Comparison of ENCODE assay signal across 8 cellular contexts in genomic region chr19:1490020-1490310, GRCh38. TPM values are rescaled to one million over a fixed set of nuclear protein-coding genes. Genes with fewer than 3 reads are reported as not detected.
DNase-seq lines count a peak whose midpoint lies in the region; ATAC-seq and TF ChIP-seq lines count a peak whose summit lies in the region.

No MANE protein-coding gene starts in this region.

- peak overlapping the region; percentile 100 for H3K4me2 ChIP-seq in skeletal muscle satellite cell (ENCODE audit: low read length)

- no peaks in the 10 kb centered on the region for H3K36me3 Mint-ChIP-seq in T-cell
- no peaks in the 10 kb centered on the region for H3K36me3 Mint-ChIP-seq in glutamatergic neuron (ENCODE audit: unreplicated experiment)

- H3K27me3 ChIP-seq in skeletal muscle satellite cell (ENCODE audit: control insufficient read depth, insufficient read depth, low read length): peaks cover 15% of the 10 kb centered on the region

- POLR2A ChIA-PET in T-cell (lab: Charles Lee): no interaction called here

- H3K9me3 Mint-ChIP-seq in T-cell: no peaks in the 10 kb centered on the region
- peaks cover 5% of the 10 kb centered on the region for H3K9me3 Mint-ChIP-seq in glutamatergic neuron (ENCODE audit: unreplicated experiment)

- TF ChIP-seq POLR2A in GM19099 (IDR thresholded peaks at IDR 0.05; ENCODE audit: extremely low read depth, insufficient read length, low read depth): peak; percentile 38

- no peak for TF ChIP-seq CTCF in glutamatergic neuron (IDR thresholded peaks at IDR 0.05; ENCODE audit: partially characterized antibody, unreplicated experiment)

- DNase-seq in T-cell (no peak), glutamatergic neuron (no peak), NCI-H1048 (lab: John Stamatoyannopoulos, UW) (no peak), NCI-H1417 treated with DMSO at 0.1 percent for 48 hours (lab: John Stamatoyannopoulos, UW) (no peak), COLO829 (ENCODE audit: low spot score) (no peak)
- DNase-seq in effector CD4-positive, alpha-beta T cell: no peak

- peaks cover 15% of the 10 kb centered on the region for H3K4me1 ChIP-seq in skeletal muscle satellite cell (ENCODE audit: control insufficient read depth, insufficient read depth, low read length)

- H3K27ac Mint-ChIP-seq in T-cell (peak overlapping the region in 1 of 2 donors; percentile 16), glutamatergic neuron (ENCODE audit: unreplicated experiment) (no peak overlapping the region)

- H3K4me1 Mint-ChIP-seq in T-cell (peaks cover 11 to 16% (median 12%) of the 10 kb centered on the region in 3 donors), glutamatergic neuron (ENCODE audit: low read depth, unreplicated experiment) (peaks cover 10% of the 10 kb centered on the region)

- ATAC-seq in T-cell (replicated peaks in 1 of 4): no peak

- peak overlapping the region; percentile 65 for H3K9ac ChIP-seq in skeletal muscle satellite cell (ENCODE audit: low read depth, low read length)

- H3K4me3 Mint-ChIP-seq in T-cell (peak overlapping the region; percentile 55 to 80 (median 61)), glutamatergic neuron (ENCODE audit: unreplicated experiment) (peak overlapping the region; percentile 74)

- CTCF ChIA-PET in T-cell (lab: Charles Lee): no interaction called here

- H3K36me3 ChIP-seq in skeletal muscle satellite cell (ENCODE audit: insufficient read depth, low read length): no peaks in the 10 kb centered on the region

- no peaks in the 10 kb centered on the region for H3K27me3 Mint-ChIP-seq in T-cell
- peaks cover 8% of the 10 kb centered on the region for H3K27me3 Mint-ChIP-seq in glutamatergic neuron (ENCODE audit: unreplicated experiment)

- no peaks in the 10 kb centered on the region for H3K9me3 ChIP-seq in skeletal muscle satellite cell (replicated peaks; ENCODE audit: low read length)

- H3K4me3 ChIP-seq in skeletal muscle satellite cell (ENCODE audit: low read length): peak overlapping the region; percentile 94

RNA-seq across cellular contexts. Expression of gene PCSK4, which starts 0.2 kb away (rescaled TPM):
- 1 to 10 TPM; 5.2 to 9.8 (median 5.6) TPM for total RNA-seq in T-cell
- total RNA-seq in glutamatergic neuron (ENCODE audit: unreplicated experiment): 21.2 TPM
- 0.87 and 2.8 TPM in 2 replicates for total RNA-seq in skeletal muscle satellite cell (2012; rRNA removed)

RNA-seq across cellular contexts. Expression of gene REEP6, which starts 1.0 kb away (rescaled TPM):
- 1 to 10 TPM; 2.2 to 6.9 (median 5.5) TPM for total RNA-seq in T-cell
- 21.5 TPM for total RNA-seq in glutamatergic neuron (ENCODE audit: unreplicated experiment)
- 3.0 and 3.3 TPM in 2 replicates for total RNA-seq in skeletal muscle satellite cell (2012; rRNA removed)

RNA-seq across cellular contexts. Expression of gene C19orf25, which starts 10.9 kb away (rescaled TPM):
- 10 to 100 TPM; 30.8 to 76.2 (median 71.4) TPM for total RNA-seq in T-cell
- 29.2 TPM for total RNA-seq in glutamatergic neuron (ENCODE audit: unreplicated experiment)
- total RNA-seq in skeletal muscle satellite cell (2012; rRNA removed): 25.3 and 32.4 TPM in 2 replicates

RNA-seq across cellular contexts. Expression of gene ADAMTSL5, which starts 22.9 kb away (rescaled TPM):
- 1 to 10 TPM; 5.7 to 7.9 (median 6.9) TPM for total RNA-seq in T-cell
- 0.83 TPM for total RNA-seq in glutamatergic neuron (ENCODE audit: unreplicated experiment)
- 1.3 and 2.5 TPM in 2 replicates for total RNA-seq in skeletal muscle satellite cell (2012; rRNA removed)

RNA-seq across cellular contexts. Expression of gene PLK5, which starts 33.9 kb away (rescaled TPM):
- total RNA-seq in T-cell (not detected), glutamatergic neuron (ENCODE audit: unreplicated experiment) (0.69 TPM)
- total RNA-seq in skeletal muscle satellite cell (2012; rRNA removed): not detected in 2 replicates
